Comparison of ENCODE assay signal across 13 cellular contexts in the genomic region with DNA sequence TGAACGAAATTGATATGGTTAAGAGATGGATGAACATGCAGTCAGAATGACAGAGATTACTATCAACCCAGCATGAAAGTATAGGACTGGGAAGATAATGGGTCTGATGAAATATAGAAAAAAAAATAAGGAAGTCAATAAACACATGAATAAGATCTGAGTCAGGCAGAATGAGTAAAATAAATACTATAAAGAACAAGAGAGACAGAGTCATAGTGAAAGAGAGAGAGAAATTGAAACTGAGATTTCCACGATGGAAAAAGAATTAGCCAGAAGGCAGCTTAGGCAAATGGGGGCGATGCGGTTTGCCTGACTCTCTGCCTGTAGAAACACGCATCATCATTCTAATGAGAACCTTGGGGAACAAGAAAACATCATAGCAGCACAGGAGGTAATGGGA. TPM values are rescaled to one million over a fixed set of nuclear protein-coding genes. Genes with fewer than 3 reads are reported as not detected.
DNase-seq lines count a peak whose midpoint lies in the region; ATAC-seq and TF ChIP-seq lines count a peak whose summit lies in the region.
"Had no signal": no experiment of that assay in that cellular context is flagged by ENCODE, and none has a peak within 500 bp of the region (broad histone marks: within the 10 kb centered on the region; RNA-seq: fewer than 3 reads in every experiment).

No MANE protein-coding gene starts in this region.

- H3K9me3 ChIP-seq in RWPE2 (ENCODE audit: severe bottlenecking) = no peaks in the 10 kb centered on the region
- no peaks in the 10 kb centered on the region for H3K9me3 ChIP-seq in OCI-LY7 (ENCODE audit: low read length)

- H3K36me3 ChIP-seq in RWPE2 (ENCODE audit: low read depth) (no peaks in the 10 kb centered on the region), OCI-LY7 (ENCODE audit: insufficient read depth, low read length) (no peaks in the 10 kb centered on the region)
- H3K36me3 ChIP-seq: heart left ventricle, spleen had no signal

- H3K4me1 ChIP-seq in RWPE2 (ENCODE audit: insufficient read depth, poor library complexity, severe bottlenecking) = peaks cover 18% of the 10 kb centered on the region
- no peaks in the 10 kb centered on the region for H3K4me1 ChIP-seq in OCI-LY7 (ENCODE audit: insufficient read depth, low read length, poor library complexity, severe bottlenecking)
- H3K4me1 ChIP-seq: heart left ventricle, spleen had no signal

- peaks cover 7% of the 10 kb centered on the region for H3K4me1 Mint-ChIP-seq in stimulated activated naive CD8-positive, alpha-beta T cell treated with anti-CD3 and anti-CD28 coated beads, Interleukin-15, amount 100 ng/mL, for 72 hours

- no peaks in the 10 kb centered on the region for H3K27me3 Mint-ChIP-seq in stimulated activated naive CD8-positive, alpha-beta T cell treated with anti-CD3 and anti-CD28 coated beads, Interleukin-15, amount 100 ng/mL, for 72 hours

- H3K4me3 Mint-ChIP-seq in stimulated activated naive CD8-positive, alpha-beta T cell treated with anti-CD3 and anti-CD28 coated beads, Interleukin-15, amount 100 ng/mL, for 72 hours = no peak overlapping the region
- H3K4me3 Mint-ChIP-seq: CD14-positive monocyte had no signal

- H3K9me2 ChIP-seq in OCI-LY7 (ENCODE audit: insufficient read depth, low read length) = no peaks in the 10 kb centered on the region

- peak; percentile 9 to 82 for ATAC-seq in activated naive CD4-positive, alpha-beta T cell treated with anti-CD3 and anti-CD28 coated beads, Interleukin-2, amount 50 U/mL, for 72 hours
- ATAC-seq in HG02943 (IDR thresholded peaks at IDR 0.05; ENCODE audit: low read depth, unreplicated experiment) (peak; percentile 81), RWPE2 (ENCODE audit: low read depth) (peak; percentile 87)
- ATAC-seq in stimulated activated naive CD8-positive, alpha-beta T cell treated with anti-CD3 and anti-CD28 coated beads, Interleukin-15, amount 100 ng/mL, for 72 hours = peak; percentile 39
- ATAC-seq: heart left ventricle had no signal

- BruUV-seq in OCI-LY7 (replicated peaks; lab: Mats Ljungman, UMichigan) = no TSS peak

- peak overlapping the region; percentile 62 for H3K27ac ChIP-seq in RWPE2 (ENCODE audit: poor library complexity, severe bottlenecking)
- no peak overlapping the region for H3K27ac ChIP-seq in OCI-LY7 (ENCODE audit: low read depth, low read length, poor library complexity, severe bottlenecking)
- H3K27ac ChIP-seq: heart left ventricle, KMS-11, spleen had no signal

- no peak overlapping the region for H3K4me3 ChIP-seq in RWPE2 (ENCODE audit: severe bottlenecking)
- no peak overlapping the region for H3K4me3 ChIP-seq in OCI-LY7 (ENCODE audit: low read depth, low read length, poor library complexity, severe bottlenecking)
- H3K4me3 ChIP-seq: heart left ventricle, spleen had no signal

- H3K4me2 ChIP-seq in OCI-LY7 (ENCODE audit: low read length) = no peak overlapping the region
- H3K4me2 ChIP-seq: KMS-11 had no signal

- H4K20me1 ChIP-seq in OCI-LY7 (ENCODE audit: insufficient read depth, low read length) = no peaks in the 10 kb centered on the region

- H3K36me3 Mint-ChIP-seq in activated naive CD4-positive, alpha-beta T cell treated with anti-CD3 and anti-CD28 coated beads, Interleukin-2, amount 50 U/mL, for 72 hours = peaks cover 8 to 17% of the 10 kb centered on the region in 2 donors
- H3K36me3 Mint-ChIP-seq: CD14-positive monocyte had no signal

- POLR2A ChIA-PET in OCI-LY7 (lab: Charles Lee) = no interaction called here

- intact Hi-C loops in OCI-LY7 (cut with micrococcal nuclease; ENCODE audit: unreplicated experiment) = no loop called here

- no peak overlapping the region for H2AFZ ChIP-seq in OCI-LY7 (ENCODE audit: low read length)

- no peaks in the 10 kb centered on the region for H3K27me3 ChIP-seq in RWPE2 (ENCODE audit: insufficient read depth, poor library complexity, severe bottlenecking)
- H3K27me3 ChIP-seq: heart left ventricle, spleen had no signal

- H3K27ac Mint-ChIP-seq in activated naive CD4-positive, alpha-beta T cell treated with anti-CD3 and anti-CD28 coated beads, Interleukin-2, amount 50 U/mL, for 72 hours = peak overlapping the region in 1 of 2 donors; percentile 57
- peak overlapping the region in 1 of 2 donors; percentile 85 for H3K27ac Mint-ChIP-seq in stimulated activated naive CD8-positive, alpha-beta T cell treated with anti-CD3 and anti-CD28 coated beads, Interleukin-15, amount 100 ng/mL, for 72 hours
- H3K27ac Mint-ChIP-seq: CD14-positive monocyte had no signal

- peaks cover 17 to 30% of the 10 kb centered on the region in 2 donors for H3K9me3 Mint-ChIP-seq in activated naive CD4-positive, alpha-beta T cell treated with anti-CD3 and anti-CD28 coated beads, Interleukin-2, amount 50 U/mL, for 72 hours
- peaks cover 13 to 37% of the 10 kb centered on the region in 2 donors for H3K9me3 Mint-ChIP-seq in stimulated activated naive CD8-positive, alpha-beta T cell treated with anti-CD3 and anti-CD28 coated beads, Interleukin-15, amount 100 ng/mL, for 72 hours

- H3K79me2 ChIP-seq in OCI-LY7 (ENCODE audit: insufficient read depth, low read depth, low read length) = no peaks in the 10 kb centered on the region

- CTCF ChIA-PET in OCI-LY7 (lab: Charles Lee; ENCODE audit: unreplicated experiment) = no interaction called here

- TF ChIP-seq CTCF in RWPE2 (IDR thresholded peaks at IDR 0.05; ENCODE audit: poor library complexity, severe bottlenecking) (no peak), OCI-LY7 (conservative IDR thresholded peaks at IDR 0.05; ENCODE audit: low read length) (no peak)

- DNase-seq in activated naive CD4-positive, alpha-beta T cell treated with anti-CD3 and anti-CD28 coated beads, Interleukin-2, amount 50 U/mL, for 72 hours (ENCODE audit: low spot score in 2 of 2) = no peak
- DNase-seq in activated naive CD4-positive, alpha-beta T cell treated with anti-CD3 and anti-CD28 coated beads, Interleukin-2, amount 50 U/mL, for 16 hours = no peak
- DNase-seq in RWPE2 (ENCODE audit: low spot score) (no peak), OCI-LY7 (ENCODE audit: low spot score) (no peak), globus pallidus (ENCODE audit: low spot score) (no peak), glomerular visceral epithelial cell (ENCODE audit: extremely low spot score) (no peak)
- DNase-seq in stimulated activated naive CD8-positive, alpha-beta T cell treated with anti-CD3 and anti-CD28 coated beads, Interleukin-15, amount 100 ng/mL, for 72 hours = no peak
- DNase-seq: heart left ventricle, spleen had no signal

RNA-seq across cellular contexts. Expression of gene SEMA3D, which starts 26.6 kb away (rescaled TPM):
- total RNA-seq in activated naive CD4-positive, alpha-beta T cell treated with anti-CD3 and anti-CD28 coated beads, Interleukin-2, amount 50 U/mL, for 72 hours = not detected
- total RNA-seq in OCI-LY7 (2014; rRNA removed; shearing (Covaris generic)) = 0.15 TPM in 1 of 2 replicates, not detected in the other
- total RNA-seq in OCI-LY7 (2022) = not detected in 2 replicates
- total RNA-seq: activated CD8-positive, alpha-beta memory T cell treated with anti-CD3 and anti-CD28 coated beads for 36 hours had no signal
